1 cellular context compared by ENCODE assay signal in the genomic region with DNA sequence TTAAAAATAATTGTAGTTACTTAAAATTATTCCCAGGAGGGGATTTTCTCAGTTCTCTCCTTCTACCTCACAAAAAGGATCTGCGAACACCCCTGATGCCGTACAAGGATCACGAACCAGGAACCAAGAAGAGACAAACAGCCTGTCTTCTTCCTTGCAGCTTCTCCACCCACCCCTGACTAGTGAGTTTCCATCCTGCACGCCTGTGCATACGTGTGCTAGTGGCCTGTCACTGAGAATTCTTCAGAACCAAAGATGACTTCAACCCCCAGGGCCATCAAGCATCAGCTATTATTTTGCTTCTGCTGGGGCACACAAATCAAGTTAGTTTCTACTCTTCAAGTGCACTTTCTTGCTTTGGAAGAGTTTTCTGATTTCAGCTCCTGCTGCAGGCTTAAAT.
TF ChIP-seq lines count a peak whose summit lies in the region.

No MANE protein-coding gene starts in this region.

TF ChIP-seq in GM23338, 12 proteins besides CTCF, POLR2A, EP300 and RAD21 (continued from another document):
- TF ChIP-seq REST (IDR thresholded peaks at IDR 0.05; ENCODE audit: unreplicated experiment), result no peak
